ENCODE assay signal across 20 cellular contexts in genomic region chr10:94085288-94085687, GRCh38.
"Had no signal": no experiment of that assay in that cellular context is flagged by ENCODE, and none has a peak within 500 bp of the region (broad histone marks: within the 10 kb centered on the region; RNA-seq: fewer than 3 reads in every experiment).

No MANE protein-coding gene starts in this region.

- H3K4me1 ChIP-seq: SJCRH30 had no signal

- H3K4me2 ChIP-seq: KMS-11 had no signal

- FAIRE-seq: K562 had no signal

- H3K36me3 Mint-ChIP-seq: T-cell had no signal

- DNase-seq: Kasumi-1, MM.1S, NCI-H1092 treated with DMSO at 0.1 percent for 48 hours, NCI-H1436 treated with DMSO at 0.1 percent for 48 hours, NCI-H1694, NCI-H187 treated with DMSO at 0.1 percent for 48 hours, NCI-H2107, NCI-H2171, NCI-H226, NCI-H510A, NCI-H524 treated with DMSO at 0.1 percent for 48 hours, NCI-H774, SHP77 treated with DMSO at 0.1 percent for 48 hours, SJCRH30, SW 1271, T-cell had no signal

- H3K36me3 ChIP-seq: SJCRH30 had no signal

- H3K27ac Mint-ChIP-seq: T-cell had no signal

- H3K4me1 Mint-ChIP-seq: T-cell had no signal

- H3K9me3 ChIP-seq: SJCRH30 had no signal

- H3K27ac ChIP-seq: KMS-11, RWPE1, SJCRH30, SK-N-MC had no signal

- H3K4me3 Mint-ChIP-seq: T-cell had no signal

- ATAC-seq: K562 had no signal

- H3K27me3 ChIP-seq: SJCRH30 had no signal

- H3K9ac ChIP-seq: KMS-11 had no signal

- H3K4me3 ChIP-seq: K562, SJCRH30, SK-N-MC had no signal
